21 cellular contexts compared by ENCODE assay signal in genomic region chr6:100276311-100277057, GRCh38.
A peak's percentile ranks its signal among the peaks of the same experiment; 100 is the strongest.
DNase-seq lines count a peak whose midpoint lies in the region; ATAC-seq, FAIRE-seq and TF ChIP-seq lines count a peak whose summit lies in the region.
"Had no signal": no experiment of that assay in that cellular context is flagged by ENCODE, and none has a peak within 500 bp of the region (broad histone marks: within the 10 kb centered on the region; RNA-seq: fewer than 3 reads in every experiment).

No MANE protein-coding gene starts in this region.

- peaks cover 8% of the 10 kb centered on the region for H3K36me3 Mint-ChIP-seq in nephron progenitor cell (ENCODE audit: low read depth)
- H3K36me3 Mint-ChIP-seq: CD4-positive, CD25-positive, alpha-beta regulatory T cell had no signal

- no peak overlapping the region for H3K9ac ChIP-seq in HCT116 (ENCODE audit: low read length)
- H3K9ac ChIP-seq: BLaER1 treated with 17β-estradiol and CSF1 and Interleukin-3, amounts not matched to agents 10 nM and 100 nM had no signal

- no peak overlapping the region for H3K4me2 ChIP-seq in HCT116 (ENCODE audit: low read length)
- H3K4me2 ChIP-seq: BLaER1 treated with 17β-estradiol and CSF1 and Interleukin-3, amounts not matched to agents 10 nM and 100 nM had no signal

- DNase-seq in HCT116 (ENCODE audit: low read depth, low spot score) (no peak), astrocyte of the hippocampus (ENCODE audit: low read depth, low spot score) (peak; percentile 74), epithelial cell of esophagus (ENCODE audit: low read depth) (peak; percentile 28), nephron progenitor cell (peak; percentile 12), left lobe of liver (ENCODE audit: low spot score) (no peak), GM12892 (ENCODE audit: insufficient read length) (no peak), HK-2 (ENCODE audit: unreplicated experiment) (no peak), cerebellar nuclear complex (lab: John Stamatoyannopoulos, UW) (no peak)
- DNase-seq: Calu3; CD4-positive, CD25-positive, alpha-beta regulatory T cell; DMS 273 treated with DMSO at 0.1 percent for 48 hours; DMS79; EL; GOT3; H9; KBM-7 had no signal

- no peak for TF ChIP-seq POLR2A in HCT116 (IDR thresholded peaks at IDR 0.05; ENCODE audit: borderline replicate concordance, extremely low read depth, insufficient read depth, insufficient read length)
- TF ChIP-seq POLR2A in GM12892 (IDR thresholded peaks at IDR 0.05; ENCODE audit: low read depth, low read length) = no peak

- TF ChIP-seq RAD21 in HCT116 (IDR thresholded peaks at IDR 0.05; ENCODE audit: low read depth) = no peak

- intact Hi-C loops in HCT116 (cut with micrococcal nuclease) = no loop called here

- RAD21 ChIA-PET in HCT116 (lab: Charles Lee; ENCODE audit: low non-redundant PET in 1 of 2, low total read pairs in 2 of 2, uncharacterized antibody in 2 of 2, unreplicated experiment in 2 of 2) = no interaction called here

- peak overlapping the region; percentile 38 for H2AFZ ChIP-seq in HCT116 (ENCODE audit: low read depth, low read length, poor library complexity, severe bottlenecking)

- no peaks in the 10 kb centered on the region for H3K9me3 ChIP-seq in HCT116 (ENCODE audit: control insufficient read depth in 1 of 2, insufficient read depth in 1 of 2, low read depth in 1 of 2, low read length in 2 of 2)
- H3K9me3 ChIP-seq: BLaER1 treated with 17β-estradiol and CSF1 and Interleukin-3, amounts not matched to agents 10 nM and 100 nM had no signal

- no peaks in the 10 kb centered on the region for H4K20me1 ChIP-seq in HCT116 (ENCODE audit: insufficient read depth)
- H4K20me1 ChIP-seq: BLaER1 treated with 17β-estradiol and CSF1 and Interleukin-3, amounts not matched to agents 10 nM and 100 nM had no signal

- no peak overlapping the region for H3K4me3 ChIP-seq in HCT116 (replicated peaks in 1 of 2; ENCODE audit: low read depth in 1 of 2, low read length in 2 of 2)
- no peak overlapping the region for H3K4me3 ChIP-seq in epithelial cell of esophagus (ENCODE audit: low read length)
- H3K4me3 ChIP-seq: BLaER1 treated with 17β-estradiol and CSF1 and Interleukin-3, amounts not matched to agents 10 nM and 100 nM had no signal

- peaks cover 18% of the 10 kb centered on the region for H3K9me3 Mint-ChIP-seq in nephron progenitor cell

- H3K4me3 Mint-ChIP-seq in nephron progenitor cell = no peak overlapping the region
- H3K4me3 Mint-ChIP-seq: CD4-positive, CD25-positive, alpha-beta regulatory T cell; H9 had no signal

- H3K4me1 Mint-ChIP-seq in nephron progenitor cell = peaks cover 34% of the 10 kb centered on the region
- H3K4me1 Mint-ChIP-seq: CD4-positive, CD25-positive, alpha-beta regulatory T cell had no signal

- H3K27me3 Mint-ChIP-seq in nephron progenitor cell (ENCODE audit: low read depth, poor library complexity) = no peaks in the 10 kb centered on the region
- H3K27me3 Mint-ChIP-seq: CD4-positive, CD25-positive, alpha-beta regulatory T cell had no signal

- FAIRE-seq in GM12892 (lab: Jason Lieb, UNC) = no peak
- FAIRE-seq: G401.6, GM12891, GM19239 had no signal

- peak overlapping the region; percentile 69 for H3K27ac Mint-ChIP-seq in nephron progenitor cell
- H3K27ac Mint-ChIP-seq: CD4-positive, CD25-positive, alpha-beta regulatory T cell had no signal

- POLR2A ChIA-PET in HCT116 (lab: Charles Lee) = no interaction called here

- ATAC-seq in HCT116 = no peak
- ATAC-seq in left lobe of liver = no peak

- H3K4me1 ChIP-seq in HCT116 (ENCODE audit: control insufficient read depth in 1 of 2, insufficient read depth in 2 of 2, low read length in 2 of 2) = no peaks in the 10 kb centered on the region
- H3K4me1 ChIP-seq: BLaER1 treated with 17β-estradiol and CSF1 and Interleukin-3, amounts not matched to agents 10 nM and 100 nM had no signal

- no peaks in the 10 kb centered on the region for H3K27me3 ChIP-seq in HCT116 (ENCODE audit: insufficient read depth, low read length)
- H3K27me3 ChIP-seq: BLaER1 treated with 17β-estradiol and CSF1 and Interleukin-3, amounts not matched to agents 10 nM and 100 nM had no signal

- no peak for TF ChIP-seq CTCF in HCT116 (IDR thresholded peaks at IDR 0.05 in 2 of 3, conservative IDR thresholded peaks at IDR 0.05 in 1 of 3; ENCODE audit: borderline replicate concordance in 1 of 3, insufficient read depth in 1 of 3, low read depth in 2 of 3, low read length in 2 of 3)
- no peak for TF ChIP-seq CTCF in epithelial cell of esophagus (IDR thresholded peaks at IDR 0.05; ENCODE audit: insufficient read depth, low read depth, low read length, missing control alignments)
- TF ChIP-seq CTCF in nephron progenitor cell (IDR thresholded peaks at IDR 0.05) = no peak

- BruUV-seq in HCT116 (replicated peaks; lab: Mats Ljungman, UMichigan) = no TSS peak

- no peak overlapping the region for H3K27ac ChIP-seq in HCT116 (ENCODE audit: low read depth, low read length)
- H3K27ac ChIP-seq: BLaER1 treated with 17β-estradiol and CSF1 and Interleukin-3, amounts not matched to agents 10 nM and 100 nM; HL-60 had no signal

- H3K36me3 ChIP-seq in HCT116 (ENCODE audit: control insufficient read depth in 1 of 2, insufficient read depth in 2 of 2, low read length in 2 of 2) = no peaks in the 10 kb centered on the region
- H3K36me3 ChIP-seq: BLaER1 treated with 17β-estradiol and CSF1 and Interleukin-3, amounts not matched to agents 10 nM and 100 nM had no signal

- CTCF ChIA-PET in HCT116 (lab: Charles Lee) = no interaction called here

- no peaks in the 10 kb centered on the region for H3K9me2 ChIP-seq in HCT116 (ENCODE audit: insufficient read depth)

- no peaks in the 10 kb centered on the region for H3K79me2 ChIP-seq in HCT116 (ENCODE audit: insufficient read depth, low read length)

TF ChIP-seq in HCT116, 20 proteins besides CTCF, POLR2A, EP300 and RAD21 (continues in another document):
- TF ChIP-seq CBX3 (IDR thresholded peaks at IDR 0.05; ENCODE audit: low read depth) (no peak), YY1 (IDR thresholded peaks at IDR 0.05; ENCODE audit: extremely low read depth, insufficient replicate concordance, low read depth, low read length) (no peak), EZH2 (IDR thresholded peaks at IDR 0.05) (no peak), FOSL1 (IDR thresholded peaks at IDR 0.05; ENCODE audit: low read depth) (no peak), ZBTB33 (IDR thresholded peaks at IDR 0.05; ENCODE audit: extremely low read depth, insufficient replicate concordance, low read length) (no peak), SP1 (IDR thresholded peaks at IDR 0.05; ENCODE audit: low read depth) (no peak), REST (IDR thresholded peaks at IDR 0.05; ENCODE audit: low read depth) (no peak), ELF1 (IDR thresholded peaks at IDR 0.05; ENCODE audit: borderline replicate concordance, low read depth) (no peak), EZH2phosphoT487 (IDR thresholded peaks at IDR 0.05; ENCODE audit: borderline replicate concordance) (no peak), SRF (IDR thresholded peaks at IDR 0.05; ENCODE audit: low read depth) (no peak), ZFX (IDR thresholded peaks at IDR 0.05) (no peak), ZNF274 (IDR thresholded peaks at IDR 0.05; ENCODE audit: low read depth, low read length) (no peak), POLR2AphosphoS5 (IDR thresholded peaks at IDR 0.05; ENCODE audit: low read depth, low read length) (no peak), JUND (IDR thresholded peaks at IDR 0.05) (no peak), TCF7L2 (IDR thresholded peaks at IDR 0.05; ENCODE audit: borderline replicate concordance, extremely low read depth, insufficient read depth, insufficient read length) (no peak), ATF3 (IDR thresholded peaks at IDR 0.05) (no peak)

Comparison
In these comparisons a context has a peak if more than half of its experiments do, and no peak if none do; other contexts are left out.
1. DNase-seq: peak in astrocyte of the hippocampus (single experiment), epithelial cell of esophagus (single experiment) and nephron progenitor cell (single experiment); none in HCT116 (single experiment), left lobe of liver (single experiment), GM12892 (single experiment), HK-2 (single experiment) and cerebellar nuclear complex (0 of 2).